Comparison of ENCODE assay signal across 18 cellular contexts in genomic region chr11:103683581-103683980, GRCh38.
"Had no signal": no experiment of that assay in that cellular context is flagged by ENCODE, and none has a peak within 500 bp of the region (broad histone marks: within the 10 kb centered on the region; RNA-seq: fewer than 3 reads in every experiment).

No MANE protein-coding gene starts in this region.

- H3K36me3 Mint-ChIP-seq: activated naive CD8-positive, alpha-beta T cell treated with anti-CD3 and anti-CD28 coated beads for 36 hours; natural killer cell; stimulated activated naive B cell treated with anti-CD40 and anti-IgM and Interleukin-4, amounts not matched to agents 10 μg/mL and 1 μg/mL and 100 μg/mL, for 72 hours; type B pancreatic cell had no signal

- H3K27me3 ChIP-seq: ascending aorta had no signal

- H3K4me3 Mint-ChIP-seq: activated CD8-positive, alpha-beta T cell treated with anti-CD3 and anti-CD28 coated beads for 36 hours; activated naive CD8-positive, alpha-beta T cell treated with anti-CD3 and anti-CD28 coated beads for 36 hours; activated T-cell treated with anti-CD3 and anti-CD28 coated beads, Interleukin-2, amount 50 U/mL, for 72 hours; natural killer cell; stimulated activated naive B cell treated with anti-CD40 and anti-IgM and Interleukin-4, amounts not matched to agents 10 μg/mL and 1 μg/mL and 100 μg/mL, for 72 hours; type B pancreatic cell had no signal

- DNase-seq: activated CD4-positive, alpha-beta T cell treated with anti-CD3 and anti-CD28 coated beads for 4 hours; activated CD8-positive, alpha-beta memory T cell treated with anti-CD3 and anti-CD28 coated beads, Interleukin-2, amount 50 U/mL, for 4 hours; activated CD8-positive, alpha-beta T cell treated with anti-CD3 and anti-CD28 coated beads for 36 hours; activated gamma-delta T cell treated with Interleukin-2 at 50 U/mL for 16 hours; activated naive CD8-positive, alpha-beta T cell treated with anti-CD3 and anti-CD28 coated beads for 36 hours; activated T-cell treated with anti-CD3 and anti-CD28 coated beads, Interleukin-2, amount 50 U/mL, for 72 hours; central memory CD4-positive, alpha-beta T cell; erythroblast; left colon; mammary epithelial cell; natural killer cell; nucleus accumbens; right cardiac atrium; small intestine; stimulated activated naive B cell treated with anti-CD40 and anti-IgM and Interleukin-4, amounts not matched to agents 10 μg/mL and 1 μg/mL and 100 μg/mL, for 72 hours; T-helper 9 cell had no signal

- H3K36me3 ChIP-seq: ascending aorta had no signal

- H3K27ac Mint-ChIP-seq: activated CD8-positive, alpha-beta T cell treated with anti-CD3 and anti-CD28 coated beads for 36 hours; activated naive CD8-positive, alpha-beta T cell treated with anti-CD3 and anti-CD28 coated beads for 36 hours; activated T-cell treated with anti-CD3 and anti-CD28 coated beads, Interleukin-2, amount 50 U/mL, for 72 hours; natural killer cell; stimulated activated naive B cell treated with anti-CD40 and anti-IgM and Interleukin-4, amounts not matched to agents 10 μg/mL and 1 μg/mL and 100 μg/mL, for 72 hours; type B pancreatic cell had no signal

- ATAC-seq: activated CD8-positive, alpha-beta T cell treated with anti-CD3 and anti-CD28 coated beads for 36 hours; activated T-cell treated with anti-CD3 and anti-CD28 coated beads, Interleukin-2, amount 50 U/mL, for 72 hours; left colon; natural killer cell; stimulated activated naive B cell treated with anti-CD40 and anti-IgM and Interleukin-4, amounts not matched to agents 10 μg/mL and 1 μg/mL and 100 μg/mL, for 72 hours had no signal

- FAIRE-seq: small intestine had no signal

- H3K4me3 ChIP-seq: ascending aorta had no signal

- H3K9me3 Mint-ChIP-seq: activated CD8-positive, alpha-beta T cell treated with anti-CD3 and anti-CD28 coated beads for 36 hours; activated naive CD8-positive, alpha-beta T cell treated with anti-CD3 and anti-CD28 coated beads for 36 hours; activated T-cell treated with anti-CD3 and anti-CD28 coated beads, Interleukin-2, amount 50 U/mL, for 72 hours; natural killer cell; type B pancreatic cell had no signal

- H3K9me3 ChIP-seq: ascending aorta had no signal
